ENCODE assay signal across 1 cellular context in the genomic region with DNA sequence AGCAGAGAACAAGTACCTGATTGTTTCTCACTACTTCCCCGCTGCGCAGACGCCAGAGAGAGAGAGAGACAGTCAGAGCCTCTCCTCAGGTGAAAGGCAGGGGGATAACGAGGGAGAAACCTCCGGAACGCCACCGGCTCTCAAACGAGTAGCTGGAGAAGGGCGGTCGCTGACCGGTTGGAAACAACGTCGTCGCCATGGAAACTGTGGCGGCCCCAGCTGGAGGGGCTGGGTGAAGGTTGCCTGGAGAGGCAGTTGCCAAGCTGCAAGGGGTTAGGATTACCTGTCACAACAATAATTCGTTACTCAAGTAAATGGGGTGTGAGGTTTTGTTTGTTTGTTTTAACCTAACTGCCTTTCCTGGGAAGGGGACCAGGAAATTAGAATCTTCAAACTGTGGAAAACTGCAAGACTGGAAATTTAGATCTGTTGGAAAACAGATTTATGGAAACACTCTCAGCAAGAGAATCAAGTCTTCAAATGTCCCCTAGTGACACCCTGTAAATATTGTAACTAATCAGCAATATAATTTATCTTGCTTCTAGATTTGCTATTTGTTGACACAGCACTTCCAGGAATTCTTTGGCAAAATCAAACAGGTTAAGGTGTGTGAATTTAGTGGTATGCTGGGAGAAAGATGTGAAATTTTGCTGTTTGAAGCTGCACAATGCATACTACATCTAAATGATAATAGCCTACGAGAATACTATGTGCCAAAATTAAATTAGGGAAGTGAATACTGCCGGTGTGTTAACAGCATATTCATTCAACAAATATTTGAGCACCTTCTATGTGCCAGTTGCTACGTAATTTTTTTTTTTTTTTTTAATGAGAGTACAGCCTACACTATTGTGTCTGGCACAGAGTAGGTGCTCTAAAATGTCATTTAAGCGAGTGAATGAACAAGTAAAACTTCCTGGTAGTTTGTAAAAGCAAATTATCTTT.
TF ChIP-seq lines count a peak whose summit lies in the region.

A gene with protein sequence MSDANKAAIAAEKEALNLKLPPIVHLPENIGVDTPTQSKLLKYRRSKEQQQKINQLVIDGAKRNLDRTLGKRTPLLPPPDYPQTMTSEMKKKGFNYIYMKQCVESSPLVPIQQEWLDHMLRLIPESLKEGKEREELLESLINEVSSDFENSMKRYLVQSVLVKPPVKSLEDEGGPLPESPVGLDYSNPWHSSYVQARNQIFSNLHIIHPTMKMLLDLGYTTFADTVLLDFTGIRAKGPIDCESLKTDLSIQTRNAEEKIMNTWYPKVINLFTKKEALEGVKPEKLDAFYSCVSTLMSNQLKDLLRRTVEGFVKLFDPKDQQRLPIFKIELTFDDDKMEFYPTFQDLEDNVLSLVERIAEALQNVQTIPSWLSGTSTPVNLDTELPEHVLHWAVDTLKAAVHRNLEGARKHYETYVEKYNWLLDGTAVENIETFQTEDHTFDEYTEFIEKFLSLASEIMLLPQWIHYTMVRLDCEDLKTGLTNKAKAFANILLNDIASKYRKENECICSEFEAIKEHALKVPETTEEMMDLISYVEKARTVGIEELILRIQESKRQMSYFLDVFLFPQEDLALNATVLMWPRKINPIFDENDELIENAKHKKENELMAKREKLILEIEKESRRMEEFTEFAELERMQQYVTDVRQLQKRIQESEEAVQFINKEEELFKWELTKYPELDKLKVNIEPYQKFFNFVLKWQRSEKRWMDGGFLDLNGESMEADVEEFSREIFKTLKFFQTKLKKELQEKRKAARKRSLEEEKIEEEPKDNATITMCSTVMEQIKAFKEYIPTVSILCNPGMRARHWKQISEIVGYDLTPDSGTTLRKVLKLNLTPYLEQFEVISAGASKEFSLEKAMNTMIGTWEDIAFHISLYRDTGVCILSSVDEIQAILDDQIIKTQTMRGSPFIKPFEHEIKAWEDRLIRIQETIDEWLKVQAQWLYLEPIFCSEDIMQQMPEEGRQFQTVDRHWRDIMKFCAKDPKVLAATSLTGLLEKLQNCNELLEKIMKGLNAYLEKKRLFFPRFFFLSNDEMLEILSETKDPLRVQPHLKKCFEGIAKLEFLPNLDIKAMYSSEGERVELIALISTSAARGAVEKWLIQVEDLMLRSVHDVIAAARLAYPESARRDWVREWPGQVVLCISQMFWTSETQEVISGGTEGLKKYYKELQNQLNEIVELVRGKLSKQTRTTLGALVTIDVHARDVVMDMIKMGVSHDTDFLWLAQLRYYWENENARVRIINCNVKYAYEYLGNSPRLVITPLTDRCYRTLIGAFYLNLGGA (N-terminal part only) (minus strand): TSS at position 164 of the 945 bp plus-strand sequence. CDS start 1,474 bp downstream, outside the sequence.

TF ChIP-seq in GM23338, 12 proteins besides CTCF, POLR2A, EP300 and RAD21 (continued from another document):
- TF ChIP-seq, protein P1, sequence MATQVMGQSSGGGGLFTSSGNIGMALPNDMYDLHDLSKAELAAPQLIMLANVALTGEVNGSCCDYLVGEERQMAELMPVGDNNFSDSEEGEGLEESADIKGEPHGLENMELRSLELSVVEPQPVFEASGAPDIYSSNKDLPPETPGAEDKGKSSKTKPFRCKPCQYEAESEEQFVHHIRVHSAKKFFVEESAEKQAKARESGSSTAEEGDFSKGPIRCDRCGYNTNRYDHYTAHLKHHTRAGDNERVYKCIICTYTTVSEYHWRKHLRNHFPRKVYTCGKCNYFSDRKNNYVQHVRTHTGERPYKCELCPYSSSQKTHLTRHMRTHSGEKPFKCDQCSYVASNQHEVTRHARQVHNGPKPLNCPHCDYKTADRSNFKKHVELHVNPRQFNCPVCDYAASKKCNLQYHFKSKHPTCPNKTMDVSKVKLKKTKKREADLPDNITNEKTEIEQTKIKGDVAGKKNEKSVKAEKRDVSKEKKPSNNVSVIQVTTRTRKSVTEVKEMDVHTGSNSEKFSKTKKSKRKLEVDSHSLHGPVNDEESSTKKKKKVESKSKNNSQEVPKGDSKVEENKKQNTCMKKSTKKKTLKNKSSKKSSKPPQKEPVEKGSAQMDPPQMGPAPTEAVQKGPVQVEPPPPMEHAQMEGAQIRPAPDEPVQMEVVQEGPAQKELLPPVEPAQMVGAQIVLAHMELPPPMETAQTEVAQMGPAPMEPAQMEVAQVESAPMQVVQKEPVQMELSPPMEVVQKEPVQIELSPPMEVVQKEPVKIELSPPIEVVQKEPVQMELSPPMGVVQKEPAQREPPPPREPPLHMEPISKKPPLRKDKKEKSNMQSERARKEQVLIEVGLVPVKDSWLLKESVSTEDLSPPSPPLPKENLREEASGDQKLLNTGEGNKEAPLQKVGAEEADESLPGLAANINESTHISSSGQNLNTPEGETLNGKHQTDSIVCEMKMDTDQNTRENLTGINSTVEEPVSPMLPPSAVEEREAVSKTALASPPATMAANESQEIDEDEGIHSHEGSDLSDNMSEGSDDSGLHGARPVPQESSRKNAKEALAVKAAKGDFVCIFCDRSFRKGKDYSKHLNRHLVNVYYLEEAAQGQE (IDR thresholded peaks at IDR 0.05; ENCODE audit: unreplicated experiment) = no peak
- TF ChIP-seq EZH2 (IDR thresholded peaks at IDR 0.05; ENCODE audit: low read depth, unreplicated experiment) = no peak
- TF ChIP-seq, protein P2, sequence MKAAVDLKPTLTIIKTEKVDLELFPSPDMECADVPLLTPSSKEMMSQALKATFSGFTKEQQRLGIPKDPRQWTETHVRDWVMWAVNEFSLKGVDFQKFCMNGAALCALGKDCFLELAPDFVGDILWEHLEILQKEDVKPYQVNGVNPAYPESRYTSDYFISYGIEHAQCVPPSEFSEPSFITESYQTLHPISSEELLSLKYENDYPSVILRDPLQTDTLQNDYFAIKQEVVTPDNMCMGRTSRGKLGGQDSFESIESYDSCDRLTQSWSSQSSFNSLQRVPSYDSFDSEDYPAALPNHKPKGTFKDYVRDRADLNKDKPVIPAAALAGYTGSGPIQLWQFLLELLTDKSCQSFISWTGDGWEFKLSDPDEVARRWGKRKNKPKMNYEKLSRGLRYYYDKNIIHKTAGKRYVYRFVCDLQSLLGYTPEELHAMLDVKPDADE (IDR thresholded peaks at IDR 0.05) = no peak
- no peak for TF ChIP-seq JUNB (IDR thresholded peaks at IDR 0.05; ENCODE audit: unreplicated experiment)
